In genomic region chr5:50431133-50431904, GRCh38 we compare ENCODE assay signal across 8 cellular contexts. TPM values are rescaled to one million over a fixed set of nuclear protein-coding genes. Genes with fewer than 3 reads are reported as not detected.
DNase-seq lines count a peak whose midpoint lies in the region; ATAC-seq, FAIRE-seq and TF ChIP-seq lines count a peak whose summit lies in the region.
"Not testable (repeated sequence)": the region's sequence is repeated elsewhere in the genome, so short reads cannot be mapped to it uniquely, and the experiment has no call there.

No MANE protein-coding gene starts in this region.

- 54% methylated on average over 3 of the region's 3 CpGs for WGBS in hepatocyte (ENCODE audit: low lambda C conversion rate, missing lambda C conversion rate)

- ATAC-seq in activated CD8-positive, alpha-beta T cell treated with anti-CD3 and anti-CD28 coated beads, Interleukin-2, amount 10 ng/mL, durations not matched to agents 7 days and 5 days = not testable (repeated sequence)
- peak; percentile 78 for ATAC-seq in omental fat pad (ENCODE audit: low FRiP score)

- H3K9me2 ChIP-seq in hepatocyte (replicated peaks; ENCODE audit: insufficient read depth) = not testable (repeated sequence)

- TF ChIP-seq CTCF in A673 (conservative IDR thresholded peaks at IDR 0.05; ENCODE audit: low read depth, low read length); bronchial epithelial cell (IDR thresholded peaks at IDR 0.05; ENCODE audit: insufficient read depth, low read length, severe bottlenecking); hepatocyte (IDR thresholded peaks at IDR 0.05; ENCODE audit: poor library complexity); omental fat pad (IDR thresholded peaks at IDR 0.05): not testable (repeated sequence)

- H4K20me1 ChIP-seq in hepatocyte (ENCODE audit: insufficient read depth, poor library complexity, severe bottlenecking) = not testable (repeated sequence)

- not testable (repeated sequence) for H3K4me3 ChIP-seq in A673 (ENCODE audit: low read depth, low read length, poor library complexity, severe bottlenecking); MG63; bronchial epithelial cell (ENCODE audit: low read depth, low read length); hepatocyte

- not testable (repeated sequence) for H3K9me3 ChIP-seq in A673 (ENCODE audit: low read depth, low read length, poor library complexity, severe bottlenecking); MG63; hepatocyte (ENCODE audit: low read depth)

- not testable (repeated sequence) for H3K27me3 ChIP-seq in A673 (replicated peaks; ENCODE audit: insufficient read depth, low read depth, low read length, poor library complexity); MG63; bronchial epithelial cell (ENCODE audit: control insufficient read depth, insufficient read depth, low read length); hepatocyte

- CTCF ChIA-PET in A673 (lab: Charles Lee) = not testable (repeated sequence)
- CTCF ChIA-PET in activated CD8-positive, alpha-beta T cell treated with anti-CD3 and anti-CD28 coated beads, Interleukin-2, amount 10 ng/mL, durations not matched to agents 7 days and 5 days (lab: Charles Lee) = interaction anchor here (0.7 kb wide), 1 partner anchor 10 kb away, joined by 4 read pairs; the partner anchor contains the start of gene EMB

- H3K79me2 ChIP-seq in hepatocyte = not testable (repeated sequence)

- H3K27ac Mint-ChIP-seq in activated CD8-positive, alpha-beta T cell treated with anti-CD3 and anti-CD28 coated beads, Interleukin-2, amount 10 ng/mL, durations not matched to agents 7 days and 5 days = peak overlapping the region; percentile 64

- not testable (repeated sequence) for H3K36me3 ChIP-seq in A673 (ENCODE audit: insufficient read depth, low read length, poor library complexity, severe bottlenecking); MG63; bronchial epithelial cell (ENCODE audit: control insufficient read depth, insufficient read depth, low read length); hepatocyte (replicated peaks; ENCODE audit: insufficient read depth, low read depth)

- H3K4me1 Mint-ChIP-seq in activated CD8-positive, alpha-beta T cell treated with anti-CD3 and anti-CD28 coated beads, Interleukin-2, amount 10 ng/mL, durations not matched to agents 7 days and 5 days (ENCODE audit: low read depth) = peaks cover 61% of the 10 kb centered on the region

- H3K27ac ChIP-seq in A673 (ENCODE audit: low read depth, low read length, poor library complexity, severe bottlenecking) (peak overlapping the region; percentile 83), hepatocyte (peak overlapping the region; percentile 10)

- not testable (repeated sequence) for H3K9me3 Mint-ChIP-seq in activated CD8-positive, alpha-beta T cell treated with anti-CD3 and anti-CD28 coated beads, Interleukin-2, amount 10 ng/mL, durations not matched to agents 7 days and 5 days (ENCODE audit: insufficient read depth)

- H3K4me1 ChIP-seq in A673 (ENCODE audit: insufficient read depth, low read length, poor library complexity, severe bottlenecking) = peaks cover 40% of the 10 kb centered on the region
- H3K4me1 ChIP-seq in hepatocyte (ENCODE audit: insufficient read depth) = not testable (repeated sequence)

- not testable (repeated sequence) for H3K27me3 Mint-ChIP-seq in activated CD8-positive, alpha-beta T cell treated with anti-CD3 and anti-CD28 coated beads, Interleukin-2, amount 10 ng/mL, durations not matched to agents 7 days and 5 days (ENCODE audit: low read depth)

- POLR2A ChIA-PET in A673 (lab: Charles Lee; ENCODE audit: low non-redundant PET) = not testable (repeated sequence)
- POLR2A ChIA-PET in activated CD8-positive, alpha-beta T cell treated with anti-CD3 and anti-CD28 coated beads, Interleukin-2, amount 10 ng/mL, durations not matched to agents 7 days and 5 days (lab: Charles Lee) = interaction anchor here (1.1 to 1.2 kb wide), 2 partner anchors 10 to 14 kb away, joined by 4 read pairs; no protein-coding TSS in a partner anchor

- H3K4me3 Mint-ChIP-seq in activated CD8-positive, alpha-beta T cell treated with anti-CD3 and anti-CD28 coated beads, Interleukin-2, amount 10 ng/mL, durations not matched to agents 7 days and 5 days = not testable (repeated sequence)

- peak; percentile 92 for FAIRE-seq in bronchial epithelial cell (lab: Jason Lieb, UNC)

- DNase-seq in A673 (ENCODE audit: low spot score) (peak; percentile 42), GDM1 (lab: John Stamatoyannopoulos, UW) (peak; percentile 31), MG63 (peak; percentile 41), RPMI7951 (ENCODE audit: low read depth) (peak; percentile 3), bronchial epithelial cell (ENCODE audit: low read depth) (peak; percentile 74)
- DNase-seq in activated CD8-positive, alpha-beta T cell treated with anti-CD3 and anti-CD28 coated beads, Interleukin-2, amount 10 ng/mL, durations not matched to agents 7 days and 5 days; hepatocyte (ENCODE audit: low spot score); omental fat pad (ENCODE audit: low spot score): not testable (repeated sequence)

- intact Hi-C loops in A673 (cut with micrococcal nuclease; ENCODE audit: unreplicated experiment) = not testable (repeated sequence)

- not testable (repeated sequence) for BruUV-seq in A673 (replicated peaks; lab: Mats Ljungman, UMichigan)

- not testable (repeated sequence) for H2AFZ ChIP-seq in hepatocyte

- peaks cover 49% of the 10 kb centered on the region for H3K36me3 Mint-ChIP-seq in activated CD8-positive, alpha-beta T cell treated with anti-CD3 and anti-CD28 coated beads, Interleukin-2, amount 10 ng/mL, durations not matched to agents 7 days and 5 days (ENCODE audit: low read depth)

- H3K4me2 ChIP-seq in hepatocyte = not testable (repeated sequence)

RNA-seq across cellular contexts. Expression of gene EMB, which starts 9.8 kb away (rescaled TPM):
- total RNA-seq in A673 (2021) (18.9 and 21.8 TPM in 2 replicates), bronchial epithelial cell (40.0 and 40.8 TPM in 2 replicates), hepatocyte (9.8 and 11.0 TPM in 2 replicates), omental fat pad (10 to 100 TPM; 40.2 to 66.1 (median 46.1) TPM)
- total RNA-seq in MG63 (2014; rRNA removed; shearing (Covaris generic); ENCODE audit: low replicate concordance) = 4.1 and 5.8 TPM in 2 replicates
- total RNA-seq in RPMI7951 (2014; rRNA removed; shearing (Covaris generic)) = 0.59 and 0.96 TPM in 2 replicates
- total RNA-seq in activated CD8-positive, alpha-beta T cell treated with anti-CD3 and anti-CD28 coated beads, Interleukin-2, amount 10 ng/mL, durations not matched to agents 7 days and 5 days = 100 to 1,000 TPM; 139 to 149 TPM
- 6.3 and 8.0 TPM in 2 replicates for polyA plus RNA-seq in hepatocyte
